In the genomic region with DNA sequence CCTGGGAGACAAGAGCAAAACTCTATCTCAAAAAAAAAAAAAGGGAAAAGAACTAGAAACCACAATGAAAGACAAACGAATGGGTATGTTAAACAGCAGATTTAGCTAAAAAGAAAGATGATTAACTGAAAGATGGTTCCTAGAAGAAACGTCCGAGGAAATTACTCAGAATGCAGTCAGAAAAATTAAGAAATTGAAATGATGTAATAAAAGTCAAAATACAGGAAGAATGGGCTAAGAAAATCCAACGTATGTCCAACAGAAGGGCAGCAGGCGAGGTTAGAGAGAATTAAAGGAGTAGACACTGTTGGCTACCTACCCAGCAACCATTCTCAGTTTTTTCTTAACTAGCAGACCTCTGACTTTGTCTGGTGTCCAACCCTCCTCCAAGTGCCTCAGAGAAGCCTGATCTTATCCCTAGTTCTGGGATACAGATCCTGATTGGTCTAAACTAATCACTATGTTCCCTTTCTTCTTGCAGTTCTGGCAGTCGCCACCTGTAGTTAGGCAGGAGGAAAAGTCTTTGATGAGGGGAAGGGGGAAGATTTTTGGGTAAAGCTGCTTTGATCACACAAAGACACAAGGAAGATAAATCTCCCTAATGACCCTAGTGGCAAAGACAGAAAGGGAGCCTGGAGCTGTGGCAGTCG, we compare ENCODE assay signal across 22 cellular contexts. TPM values are rescaled to one million over a fixed set of nuclear protein-coding genes. Genes with fewer than 3 reads are reported as not detected.
DNase-seq lines count a peak whose midpoint lies in the region; ATAC-seq and TF ChIP-seq lines count a peak whose summit lies in the region.
"Had no signal": no experiment of that assay in that cellular context is flagged by ENCODE, and none has a peak within 500 bp of the region (broad histone marks: within the 10 kb centered on the region; RNA-seq: fewer than 3 reads in every experiment).

No MANE protein-coding gene starts in this region.

- no peak overlapping the region for H3K9ac ChIP-seq in mesendoderm (ENCODE audit: low read length)

- no peak overlapping the region for H3K23ac ChIP-seq in mesendoderm (ENCODE audit: low read length)

- no peak overlapping the region for H3K4me2 ChIP-seq in mesendoderm (ENCODE audit: low read length)
- H3K4me2 ChIP-seq: smooth muscle cell had no signal

- H3K56ac ChIP-seq in mesendoderm (ENCODE audit: low read length): no peak overlapping the region

- no peak overlapping the region for H3K4me3 Mint-ChIP-seq in activated T-cell treated with anti-CD3 and anti-CD28 coated beads, Interleukin-2, amount 50 U/mL, for 72 hours
- H3K4me3 Mint-ChIP-seq in T-helper 2 cell treated with Interferon-gamma antibody and Interleukin-4, amounts not matched to agents 5 μg/mL and 100 μg/mL, for 36 hours: no peak overlapping the region
- H3K4me3 Mint-ChIP-seq: activated CD8-positive, alpha-beta memory T cell treated with anti-CD3 and anti-CD28 coated beads, Interleukin-2, amount 10 ng/mL, durations not matched to agents 7 days and 5 days; naive thymus-derived CD8-positive, alpha-beta T cell had no signal

- no peaks in the 10 kb centered on the region for H3K9me3 Mint-ChIP-seq in activated T-cell treated with anti-CD3 and anti-CD28 coated beads, Interleukin-2, amount 50 U/mL, for 72 hours
- no peaks in the 10 kb centered on the region for H3K9me3 Mint-ChIP-seq in T-helper 2 cell treated with Interferon-gamma antibody and Interleukin-4, amounts not matched to agents 5 μg/mL and 100 μg/mL, for 36 hours
- H3K9me3 Mint-ChIP-seq: naive thymus-derived CD8-positive, alpha-beta T cell had no signal

- H3K27me3 ChIP-seq in mesendoderm (ENCODE audit: insufficient read depth, low read length, poor library complexity): no peaks in the 10 kb centered on the region
- H3K27me3 ChIP-seq: adrenal gland, SJCRH30 had no signal

- WGBS in mesendoderm (ENCODE audit: extremely low coverage, insufficient coverage, low lambda C conversion rate): no CpG with 5 or more reads among the region's 7 CpGs

- peaks cover 2% of the 10 kb centered on the region for H3K4me1 ChIP-seq in mesendoderm (ENCODE audit: control insufficient read depth, low read depth, low read length)
- H3K4me1 ChIP-seq: adrenal gland had no signal

- H2BK5ac ChIP-seq in mesendoderm (ENCODE audit: low read length): no peak overlapping the region

- H3K4ac ChIP-seq in mesendoderm (ENCODE audit: low read depth, low read length): no peak overlapping the region

- no peak overlapping the region for H3K27ac Mint-ChIP-seq in activated T-cell treated with anti-CD3 and anti-CD28 coated beads, Interleukin-2, amount 50 U/mL, for 72 hours
- H3K27ac Mint-ChIP-seq in T-helper 2 cell treated with Interferon-gamma antibody and Interleukin-4, amounts not matched to agents 5 μg/mL and 100 μg/mL, for 36 hours: no peak overlapping the region
- H3K27ac Mint-ChIP-seq: activated CD8-positive, alpha-beta memory T cell treated with anti-CD3 and anti-CD28 coated beads, Interleukin-2, amount 10 ng/mL, durations not matched to agents 7 days and 5 days; naive thymus-derived CD8-positive, alpha-beta T cell had no signal

- no peaks in the 10 kb centered on the region for H3K36me3 Mint-ChIP-seq in activated T-cell treated with anti-CD3 and anti-CD28 coated beads, Interleukin-2, amount 50 U/mL, for 72 hours (ENCODE audit: insufficient read depth in 2 of 2)
- no peaks in the 10 kb centered on the region for H3K36me3 Mint-ChIP-seq in T-helper 2 cell treated with Interferon-gamma antibody and Interleukin-4, amounts not matched to agents 5 μg/mL and 100 μg/mL, for 36 hours (ENCODE audit: low read depth)
- H3K36me3 Mint-ChIP-seq: activated CD8-positive, alpha-beta memory T cell treated with anti-CD3 and anti-CD28 coated beads, Interleukin-2, amount 10 ng/mL, durations not matched to agents 7 days and 5 days; naive thymus-derived CD8-positive, alpha-beta T cell had no signal

- no peak overlapping the region for H3K4me3 ChIP-seq in cardiac fibroblast (replicated peaks in 1 of 2; ENCODE audit: low read depth in 2 of 2, low read length in 2 of 2)
- no peak overlapping the region for H3K4me3 ChIP-seq in mesendoderm (ENCODE audit: low read length)
- H3K4me3 ChIP-seq: adrenal gland, SJCRH30, smooth muscle cell had no signal

- H3K79me1 ChIP-seq in mesendoderm (ENCODE audit: low read length): peaks cover 1% of the 10 kb centered on the region

- TF ChIP-seq CTCF in cardiac fibroblast (IDR thresholded peaks at IDR 0.05; ENCODE audit: low read depth, low read length): peak; percentile 5

- H3K36me3 ChIP-seq in mesendoderm (ENCODE audit: control insufficient read depth, insufficient read depth, low read length): no peaks in the 10 kb centered on the region
- H3K36me3 ChIP-seq: adrenal gland, SJCRH30 had no signal

- no peak overlapping the region for H3K18ac ChIP-seq in mesendoderm (ENCODE audit: low read length)

- H3K27ac ChIP-seq in mesendoderm (ENCODE audit: low read depth, low read length) (no peak overlapping the region), substantia nigra (ENCODE audit: low read depth, low read length, poor library complexity, severe bottlenecking) (no peak overlapping the region)
- H3K27ac ChIP-seq: adrenal gland, SJCRH30 had no signal

- ATAC-seq in HG03442 (IDR thresholded peaks at IDR 0.05; ENCODE audit: unreplicated experiment): no peak
- no peak for ATAC-seq in activated T-cell treated with anti-CD3 and anti-CD28 coated beads, Interleukin-2, amount 50 U/mL, for 72 hours (replicated peaks in 1 of 2)
- ATAC-seq: activated CD8-positive, alpha-beta memory T cell treated with anti-CD3 and anti-CD28 coated beads, Interleukin-2, amount 10 ng/mL, durations not matched to agents 7 days and 5 days; naive thymus-derived CD8-positive, alpha-beta T cell had no signal

- no peak overlapping the region for H2AK5ac ChIP-seq in mesendoderm (ENCODE audit: low read length)

- DNase-seq in ELR (ENCODE audit: low read depth) (peak; percentile 45), MV-4-11 (lab: John Stamatoyannopoulos, UW) (peak; percentile 56), cardiac fibroblast (ENCODE audit: low read depth in 2 of 2) (peak; percentile 29 to 86), mesendoderm (peak; percentile 95), substantia nigra (lab: John Stamatoyannopoulos, UW) (no peak)
- no peak for DNase-seq in activated T-cell treated with anti-CD3 and anti-CD28 coated beads, Interleukin-2, amount 50 U/mL, for 72 hours
- DNase-seq in T-helper 2 cell treated with Interferon-gamma antibody and Interleukin-4, amounts not matched to agents 5 μg/mL and 100 μg/mL, for 36 hours (ENCODE audit: low spot score): no peak
- DNase-seq: activated CD4-positive, CD25-positive, alpha-beta regulatory T cell treated with anti-CD3 and anti-CD28 coated beads, Interleukin-2, amount 50 U/mL, for 72 hours; activated CD8-positive, alpha-beta memory T cell treated with anti-CD3 and anti-CD28 coated beads, Interleukin-2, amount 10 ng/mL, durations not matched to agents 7 days and 5 days; activated effector memory CD4-positive, alpha-beta T cell treated with Interleukin-2 at 50 U/mL for 16 hours; caudate nucleus; COR-L47; effector CD4-positive, alpha-beta T cell; kidney glomerular epithelial cell; mesenchymal stem cell; naive thymus-derived CD8-positive, alpha-beta T cell; NCI-H146; SJCRH30; stimulated activated CD4-positive, alpha-beta T cell treated with anti-CD3 and anti-CD28 coated beads, Interleukin-4, amount 100 ng/mL, for 4 hours had no signal

- no peak overlapping the region for H4K5ac ChIP-seq in mesendoderm (ENCODE audit: low read length)

- peaks cover 10% of the 10 kb centered on the region for H3K4me1 Mint-ChIP-seq in activated T-cell treated with anti-CD3 and anti-CD28 coated beads, Interleukin-2, amount 50 U/mL, for 72 hours (ENCODE audit: low read depth)
- H3K4me1 Mint-ChIP-seq in T-helper 2 cell treated with Interferon-gamma antibody and Interleukin-4, amounts not matched to agents 5 μg/mL and 100 μg/mL, for 36 hours (ENCODE audit: low read depth): no peaks in the 10 kb centered on the region
- H3K4me1 Mint-ChIP-seq: activated CD8-positive, alpha-beta memory T cell treated with anti-CD3 and anti-CD28 coated beads, Interleukin-2, amount 10 ng/mL, durations not matched to agents 7 days and 5 days had no signal

- H3K79me2 ChIP-seq in mesendoderm (ENCODE audit: control insufficient read depth, insufficient read depth, low read length): no peaks in the 10 kb centered on the region

- H2BK120ac ChIP-seq in mesendoderm (ENCODE audit: low read depth, low read length): no peak overlapping the region

- no peak overlapping the region for H2BK15ac ChIP-seq in mesendoderm (replicated peaks; ENCODE audit: low read depth)

- H4K8ac ChIP-seq in mesendoderm (ENCODE audit: low read depth, low read length): no peak overlapping the region

- H3K27me3 Mint-ChIP-seq in activated T-cell treated with anti-CD3 and anti-CD28 coated beads, Interleukin-2, amount 50 U/mL, for 72 hours (ENCODE audit: low read depth): no peaks in the 10 kb centered on the region
- H3K27me3 Mint-ChIP-seq in T-helper 2 cell treated with Interferon-gamma antibody and Interleukin-4, amounts not matched to agents 5 μg/mL and 100 μg/mL, for 36 hours (ENCODE audit: low read depth): peaks cover 5% of the 10 kb centered on the region
- H3K27me3 Mint-ChIP-seq: activated CD8-positive, alpha-beta memory T cell treated with anti-CD3 and anti-CD28 coated beads, Interleukin-2, amount 10 ng/mL, durations not matched to agents 7 days and 5 days had no signal

RNA-seq across cellular contexts. Expression of a gene that starts 25.7 kb away (rescaled TPM):
- polyA plus RNA-seq in mesendoderm (2013, experiment 1 of 2): 7.0 TPM
- 7.1 TPM for polyA plus RNA-seq in mesendoderm (2013, experiment 2 of 2)
- 1 to 10 TPM; 1.4 to 4.5 TPM for total RNA-seq in activated T-cell treated with anti-CD3 and anti-CD28 coated beads, Interleukin-2, amount 50 U/mL, for 72 hours
- polyA plus RNA-seq: naive thymus-derived CD8-positive, alpha-beta T cell had no signal

Comparison
In these comparisons a context has a peak if more than half of its experiments do, and no peak if none do; other contexts are left out.
1. DNase-seq: peak in ELR (single experiment), MV-4-11 (single experiment), cardiac fibroblast (2 of 2) and mesendoderm (single experiment); none in substantia nigra (0 of 49), activated T-cell treated with anti-CD3 and anti-CD28 coated beads, Interleukin-2, amount 50 U/mL, for 72 hours (0 of 2) and T-helper 2 cell treated with Interferon-gamma antibody and Interleukin-4, amounts not matched to agents 5 μg/mL and 100 μg/mL, for 36 hours (single experiment).